ENCODE assay signal across 25 cellular contexts in the genomic region with DNA sequence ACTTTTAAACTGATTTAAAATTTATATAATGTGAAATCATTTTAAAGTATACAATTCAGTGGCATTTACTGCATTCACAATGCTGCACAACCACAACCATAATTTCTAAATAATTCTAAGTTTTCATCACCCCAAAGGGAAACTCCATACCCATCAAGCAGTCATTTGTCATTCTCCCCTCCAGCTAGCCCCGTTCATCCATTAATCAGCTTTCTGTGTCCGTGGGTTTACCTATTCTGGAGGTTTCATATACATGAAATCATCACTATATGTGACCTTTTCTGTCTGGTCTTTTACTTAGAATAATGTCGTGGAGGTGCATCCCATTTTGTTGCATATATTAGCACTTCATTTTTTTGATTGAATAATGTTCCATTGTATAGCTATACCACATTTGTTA.
"Had no signal": no experiment of that assay in that cellular context is flagged by ENCODE, and none has a peak within 500 bp of the region (broad histone marks: within the 10 kb centered on the region; RNA-seq: fewer than 3 reads in every experiment).

No MANE protein-coding gene starts in this region.

- DNase-seq: colonic mucosa; effector memory CD4-positive, alpha-beta T cell; foreskin keratinocyte; heart right ventricle; hippocampal formation; left cardiac atrium; left lung; naive thymus-derived CD8-positive, alpha-beta T cell; nephron progenitor cell; nucleus accumbens; ovary; posterior cingulate gyrus; psoas muscle; right cardiac atrium; spleen; stimulated activated CD4-positive, alpha-beta T cell treated with anti-CD3 and anti-CD28 coated beads, Interleukin-4, amount 100 ng/mL, for 4 hours; substantia nigra; testis; upper lobe of left lung had no signal

- H3K27me3 ChIP-seq: colonic mucosa, esophagus muscularis mucosa, foreskin keratinocyte, gastroesophageal sphincter, heart right ventricle, left lung, ovary, spleen, testis, tibial nerve, upper lobe of left lung had no signal

- H3K4me3 ChIP-seq: colonic mucosa, esophagus muscularis mucosa, gastroesophageal sphincter, heart right ventricle, left lung, ovary, psoas muscle, skin epidermis, spleen, testis, tibial nerve, upper lobe of left lung had no signal

- H3K27ac Mint-ChIP-seq: dendritic cell treated with granulocyte-macrophage colony-stimulating factor and Interleukin-4, amounts not matched to agents 40 ng/mL and 50 ng/mL, for 4 days; stimulated activated memory B cell treated with anti-CD40 and anti-IgM and Interleukin-4, amounts not matched to agents 10 μg/mL and 1 μg/mL and 100 μg/mL, for 72 hours had no signal

- H3K27ac ChIP-seq: colonic mucosa, esophagus muscularis mucosa, foreskin keratinocyte, gastroesophageal sphincter, left lung, ovary, psoas muscle, skin epidermis, spleen, testis, tibial nerve, upper lobe of left lung had no signal

- H3K4me3 Mint-ChIP-seq: dendritic cell treated with granulocyte-macrophage colony-stimulating factor and Interleukin-4, amounts not matched to agents 40 ng/mL and 50 ng/mL, for 4 days; naive thymus-derived CD8-positive, alpha-beta T cell; nephron progenitor cell; stimulated activated memory B cell treated with anti-CD40 and anti-IgM and Interleukin-4, amounts not matched to agents 10 μg/mL and 1 μg/mL and 100 μg/mL, for 72 hours had no signal

- ATAC-seq: foreskin keratinocyte; gastroesophageal sphincter; naive thymus-derived CD8-positive, alpha-beta T cell; psoas muscle; stimulated activated memory B cell treated with anti-CD40 and anti-IgM and Interleukin-4, amounts not matched to agents 10 μg/mL and 1 μg/mL and 100 μg/mL, for 72 hours had no signal

- H3K9me3 ChIP-seq: colonic mucosa, ovary, testis had no signal

- H3K27me3 Mint-ChIP-seq: dendritic cell treated with granulocyte-macrophage colony-stimulating factor and Interleukin-4, amounts not matched to agents 40 ng/mL and 50 ng/mL, for 4 days; naive thymus-derived CD8-positive, alpha-beta T cell; stimulated activated memory B cell treated with anti-CD40 and anti-IgM and Interleukin-4, amounts not matched to agents 10 μg/mL and 1 μg/mL and 100 μg/mL, for 72 hours had no signal

- H3K4me1 ChIP-seq: colonic mucosa, esophagus muscularis mucosa, gastroesophageal sphincter, left lung, psoas muscle, spleen, testis, tibial nerve, upper lobe of left lung had no signal

- H3K36me3 ChIP-seq: colonic mucosa, ovary had no signal
